1 cellular context compared by ENCODE assay signal in the genomic region with DNA sequence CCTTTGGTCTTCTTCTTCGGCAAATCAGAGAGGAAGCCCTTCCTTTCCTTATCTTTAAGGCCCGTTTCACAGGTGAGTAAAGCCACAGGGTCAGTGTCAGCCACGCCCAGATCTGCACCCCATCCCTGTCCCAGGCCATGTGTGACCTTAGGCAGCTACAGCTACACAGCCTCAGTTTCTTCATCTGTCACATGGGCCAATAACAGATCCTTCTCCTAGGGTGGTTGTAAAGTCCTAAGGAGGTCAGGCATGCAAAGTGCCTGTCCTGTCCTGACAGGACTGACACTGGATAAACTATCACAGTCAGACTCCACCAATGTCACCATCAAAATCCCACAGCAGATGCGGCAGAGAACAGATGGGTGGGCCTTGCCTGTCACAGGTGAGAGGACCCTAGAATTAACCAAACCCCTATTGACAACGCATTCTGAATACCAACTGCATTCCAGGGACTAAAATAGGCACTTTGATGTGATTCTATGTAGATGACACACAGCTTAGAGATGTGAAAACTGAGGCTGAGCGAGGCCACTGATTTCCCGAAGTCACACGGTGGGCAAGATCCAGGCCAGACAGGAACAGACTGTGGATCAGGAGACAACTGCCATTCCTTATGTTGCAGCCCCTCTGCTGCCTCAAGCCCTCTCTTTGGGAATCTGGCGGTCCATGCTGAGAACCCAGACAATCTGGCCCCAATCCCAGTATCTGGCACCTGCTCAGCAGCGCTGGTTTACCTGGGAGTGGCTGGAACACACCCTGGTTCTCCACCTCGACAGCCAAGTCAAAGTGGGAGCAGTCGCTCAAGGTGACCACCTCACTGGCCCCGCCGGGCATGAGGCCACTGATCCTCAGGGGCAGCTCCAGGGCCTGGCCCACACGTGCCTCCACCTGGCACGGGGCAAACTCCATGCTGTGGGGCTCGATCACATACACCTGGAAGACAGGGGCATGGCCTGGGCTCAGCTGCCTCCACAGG.
TF ChIP-seq lines count a peak whose summit lies in the region.

No MANE protein-coding gene starts in this region.

TF ChIP-seq in WTC11, 78 proteins besides CTCF, POLR2A, EP300 and RAD21:
- TF ChIP-seq, protein P1, sequence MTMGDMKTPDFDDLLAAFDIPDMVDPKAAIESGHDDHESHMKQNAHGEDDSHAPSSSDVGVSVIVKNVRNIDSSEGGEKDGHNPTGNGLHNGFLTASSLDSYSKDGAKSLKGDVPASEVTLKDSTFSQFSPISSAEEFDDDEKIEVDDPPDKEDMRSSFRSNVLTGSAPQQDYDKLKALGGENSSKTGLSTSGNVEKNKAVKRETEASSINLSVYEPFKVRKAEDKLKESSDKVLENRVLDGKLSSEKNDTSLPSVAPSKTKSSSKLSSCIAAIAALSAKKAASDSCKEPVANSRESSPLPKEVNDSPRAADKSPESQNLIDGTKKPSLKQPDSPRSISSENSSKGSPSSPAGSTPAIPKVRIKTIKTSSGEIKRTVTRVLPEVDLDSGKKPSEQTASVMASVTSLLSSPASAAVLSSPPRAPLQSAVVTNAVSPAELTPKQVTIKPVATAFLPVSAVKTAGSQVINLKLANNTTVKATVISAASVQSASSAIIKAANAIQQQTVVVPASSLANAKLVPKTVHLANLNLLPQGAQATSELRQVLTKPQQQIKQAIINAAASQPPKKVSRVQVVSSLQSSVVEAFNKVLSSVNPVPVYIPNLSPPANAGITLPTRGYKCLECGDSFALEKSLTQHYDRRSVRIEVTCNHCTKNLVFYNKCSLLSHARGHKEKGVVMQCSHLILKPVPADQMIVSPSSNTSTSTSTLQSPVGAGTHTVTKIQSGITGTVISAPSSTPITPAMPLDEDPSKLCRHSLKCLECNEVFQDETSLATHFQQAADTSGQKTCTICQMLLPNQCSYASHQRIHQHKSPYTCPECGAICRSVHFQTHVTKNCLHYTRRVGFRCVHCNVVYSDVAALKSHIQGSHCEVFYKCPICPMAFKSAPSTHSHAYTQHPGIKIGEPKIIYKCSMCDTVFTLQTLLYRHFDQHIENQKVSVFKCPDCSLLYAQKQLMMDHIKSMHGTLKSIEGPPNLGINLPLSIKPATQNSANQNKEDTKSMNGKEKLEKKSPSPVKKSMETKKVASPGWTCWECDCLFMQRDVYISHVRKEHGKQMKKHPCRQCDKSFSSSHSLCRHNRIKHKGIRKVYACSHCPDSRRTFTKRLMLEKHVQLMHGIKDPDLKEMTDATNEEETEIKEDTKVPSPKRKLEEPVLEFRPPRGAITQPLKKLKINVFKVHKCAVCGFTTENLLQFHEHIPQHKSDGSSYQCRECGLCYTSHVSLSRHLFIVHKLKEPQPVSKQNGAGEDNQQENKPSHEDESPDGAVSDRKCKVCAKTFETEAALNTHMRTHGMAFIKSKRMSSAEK (CRISPR knock-in tag; IDR thresholded peaks at IDR 0.05; ENCODE audit: borderline replicate concordance): no peak
- TF ChIP-seq, protein P2, sequence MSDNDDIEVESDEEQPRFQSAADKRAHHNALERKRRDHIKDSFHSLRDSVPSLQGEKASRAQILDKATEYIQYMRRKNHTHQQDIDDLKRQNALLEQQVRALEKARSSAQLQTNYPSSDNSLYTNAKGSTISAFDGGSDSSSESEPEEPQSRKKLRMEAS (CRISPR knock-in tag; IDR thresholded peaks at IDR 0.05): no peak
- TF ChIP-seq, protein P3, sequence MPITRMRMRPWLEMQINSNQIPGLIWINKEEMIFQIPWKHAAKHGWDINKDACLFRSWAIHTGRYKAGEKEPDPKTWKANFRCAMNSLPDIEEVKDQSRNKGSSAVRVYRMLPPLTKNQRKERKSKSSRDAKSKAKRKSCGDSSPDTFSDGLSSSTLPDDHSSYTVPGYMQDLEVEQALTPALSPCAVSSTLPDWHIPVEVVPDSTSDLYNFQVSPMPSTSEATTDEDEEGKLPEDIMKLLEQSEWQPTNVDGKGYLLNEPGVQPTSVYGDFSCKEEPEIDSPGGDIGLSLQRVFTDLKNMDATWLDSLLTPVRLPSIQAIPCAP (CRISPR knock-in tag; IDR thresholded peaks at IDR 0.05): no peak
- no peak for TF ChIP-seq JAZF1 (CRISPR knock-in tag; IDR thresholded peaks at IDR 0.05)
- no peak for TF ChIP-seq SMAD3 (CRISPR knock-in tag; IDR thresholded peaks at IDR 0.05; ENCODE audit: borderline replicate concordance)
- TF ChIP-seq, protein P4, sequence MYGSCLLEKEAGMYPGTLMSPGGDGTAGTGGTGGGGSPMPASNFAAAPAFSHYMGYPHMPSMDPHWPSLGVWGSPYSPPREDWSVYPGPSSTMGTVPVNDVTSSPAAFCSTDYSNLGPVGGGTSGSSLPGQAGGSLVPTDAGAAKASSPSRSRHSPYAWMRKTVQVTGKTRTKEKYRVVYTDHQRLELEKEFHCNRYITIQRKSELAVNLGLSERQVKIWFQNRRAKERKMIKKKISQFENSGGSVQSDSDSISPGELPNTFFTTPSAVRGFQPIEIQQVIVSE (CRISPR knock-in tag; IDR thresholded peaks at IDR 0.05; ENCODE audit: borderline replicate concordance): no peak
- TF ChIP-seq KAT7 (CRISPR knock-in tag; IDR thresholded peaks at IDR 0.05; ENCODE audit: borderline replicate concordance): no peak
- TF ChIP-seq TP53 (CRISPR knock-in tag; IDR thresholded peaks at IDR 0.05): no peak
- TF ChIP-seq, protein P5, sequence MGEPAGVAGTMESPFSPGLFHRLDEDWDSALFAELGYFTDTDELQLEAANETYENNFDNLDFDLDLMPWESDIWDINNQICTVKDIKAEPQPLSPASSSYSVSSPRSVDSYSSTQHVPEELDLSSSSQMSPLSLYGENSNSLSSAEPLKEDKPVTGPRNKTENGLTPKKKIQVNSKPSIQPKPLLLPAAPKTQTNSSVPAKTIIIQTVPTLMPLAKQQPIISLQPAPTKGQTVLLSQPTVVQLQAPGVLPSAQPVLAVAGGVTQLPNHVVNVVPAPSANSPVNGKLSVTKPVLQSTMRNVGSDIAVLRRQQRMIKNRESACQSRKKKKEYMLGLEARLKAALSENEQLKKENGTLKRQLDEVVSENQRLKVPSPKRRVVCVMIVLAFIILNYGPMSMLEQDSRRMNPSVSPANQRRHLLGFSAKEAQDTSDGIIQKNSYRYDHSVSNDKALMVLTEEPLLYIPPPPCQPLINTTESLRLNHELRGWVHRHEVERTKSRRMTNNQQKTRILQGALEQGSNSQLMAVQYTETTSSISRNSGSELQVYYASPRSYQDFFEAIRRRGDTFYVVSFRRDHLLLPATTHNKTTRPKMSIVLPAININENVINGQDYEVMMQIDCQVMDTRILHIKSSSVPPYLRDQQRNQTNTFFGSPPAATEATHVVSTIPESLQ (CRISPR knock-in tag; IDR thresholded peaks at IDR 0.05): no peak
- TF ChIP-seq, protein P6, sequence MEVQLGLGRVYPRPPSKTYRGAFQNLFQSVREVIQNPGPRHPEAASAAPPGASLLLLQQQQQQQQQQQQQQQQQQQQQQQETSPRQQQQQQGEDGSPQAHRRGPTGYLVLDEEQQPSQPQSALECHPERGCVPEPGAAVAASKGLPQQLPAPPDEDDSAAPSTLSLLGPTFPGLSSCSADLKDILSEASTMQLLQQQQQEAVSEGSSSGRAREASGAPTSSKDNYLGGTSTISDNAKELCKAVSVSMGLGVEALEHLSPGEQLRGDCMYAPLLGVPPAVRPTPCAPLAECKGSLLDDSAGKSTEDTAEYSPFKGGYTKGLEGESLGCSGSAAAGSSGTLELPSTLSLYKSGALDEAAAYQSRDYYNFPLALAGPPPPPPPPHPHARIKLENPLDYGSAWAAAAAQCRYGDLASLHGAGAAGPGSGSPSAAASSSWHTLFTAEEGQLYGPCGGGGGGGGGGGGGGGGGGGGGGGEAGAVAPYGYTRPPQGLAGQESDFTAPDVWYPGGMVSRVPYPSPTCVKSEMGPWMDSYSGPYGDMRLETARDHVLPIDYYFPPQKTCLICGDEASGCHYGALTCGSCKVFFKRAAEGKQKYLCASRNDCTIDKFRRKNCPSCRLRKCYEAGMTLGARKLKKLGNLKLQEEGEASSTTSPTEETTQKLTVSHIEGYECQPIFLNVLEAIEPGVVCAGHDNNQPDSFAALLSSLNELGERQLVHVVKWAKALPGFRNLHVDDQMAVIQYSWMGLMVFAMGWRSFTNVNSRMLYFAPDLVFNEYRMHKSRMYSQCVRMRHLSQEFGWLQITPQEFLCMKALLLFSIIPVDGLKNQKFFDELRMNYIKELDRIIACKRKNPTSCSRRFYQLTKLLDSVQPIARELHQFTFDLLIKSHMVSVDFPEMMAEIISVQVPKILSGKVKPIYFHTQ (CRISPR knock-in tag; IDR thresholded peaks at IDR 0.05): no peak
TF ChIP-seq in WTC11: peak in this region for 0.
